ENCODE assay signal across 2 cellular contexts in genomic region chr1:85621430-85621829, GRCh38.
TF ChIP-seq lines count a peak whose summit lies in the region.

No MANE protein-coding gene starts in this region.

TF ChIP-seq in A549, 52 proteins besides CTCF, POLR2A, EP300 and RAD21 (continued from another document):
- TF ChIP-seq HMGXB4 (CRISPR knock-in tag; IDR thresholded peaks at IDR 0.05; ENCODE audit: borderline replicate concordance) (peak; percentile 21; the same call in 1 of the 2 replicates), FOSB (CRISPR knock-in tag; IDR thresholded peaks at IDR 0.05) (no peak), TP53 (CRISPR knock-in tag; IDR thresholded peaks at IDR 0.05) (no peak), NPAS2 (CRISPR knock-in tag; IDR thresholded peaks at IDR 0.05; ENCODE audit: borderline replicate concordance) (no peak), BHLHE40 (IDR thresholded peaks at IDR 0.05; ENCODE audit: low read depth, low read length) (no peak), ATOH8 (CRISPR knock-in tag; IDR thresholded peaks at IDR 0.05; ENCODE audit: low read depth) (no peak), ZFP36 (IDR thresholded peaks at IDR 0.05; ENCODE audit: borderline replicate concordance, partially characterized antibody) (no peak), HOXB5 (CRISPR knock-in tag; IDR thresholded peaks at IDR 0.05) (no peak), POLR2AphosphoS2 (conservative IDR thresholded peaks at IDR 0.05; ENCODE audit: low read length) (no peak), CBX2 (IDR thresholded peaks at IDR 0.05; ENCODE audit: borderline replicate concordance, low read depth) (no peak), PHF8 (IDR thresholded peaks at IDR 0.05; ENCODE audit: borderline replicate concordance, low read depth) (no peak), GATA3 (IDR thresholded peaks at IDR 0.05; ENCODE audit: borderline replicate concordance) (no peak)
TF ChIP-seq in A549: peak in this region for 3.

TF ChIP-seq in K562, 482 proteins besides CTCF, POLR2A, EP300 and RAD21 (continued from another document and continues in another):
- TF ChIP-seq GABPB2 (CRISPR knock-in tag; conservative IDR thresholded peaks at IDR 0.05) (no peak), ZNF41 (CRISPR knock-in tag; conservative IDR thresholded peaks at IDR 0.05) (no peak), CTBP1 (IDR thresholded peaks at IDR 0.05; ENCODE audit: borderline replicate concordance) (no peak), TRIM28 (IDR thresholded peaks at IDR 0.05) (peak; percentile 33; the same call in 1 of the 2 replicates), ZNF75A (CRISPR knock-in tag; IDR thresholded peaks at IDR 0.05) (no peak), SREBF2 (CRISPR knock-in tag; IDR thresholded peaks at IDR 0.05) (no peak), RFX1 (IDR thresholded peaks at IDR 0.05) (no peak), CHD7 (IDR thresholded peaks at IDR 0.05; ENCODE audit: low read depth, low read length) (no peak), SPI1 (IDR thresholded peaks at IDR 0.05; ENCODE audit: borderline replicate concordance, low read depth, low read length) (no peak), CBX3 (IDR thresholded peaks at IDR 0.05; ENCODE audit: borderline replicate concordance in 1 of 2, low read length in 2 of 2) (peak in 1 of 2 experiments; percentile 57; a peak in 1 of 3 replicates), ZFP30 (CRISPR knock-in tag; IDR thresholded peaks at IDR 0.05; ENCODE audit: borderline replicate concordance) (peak; percentile 64; the same call in 1 of the 2 replicates), GATAD2B (IDR thresholded peaks at IDR 0.05; ENCODE audit: borderline replicate concordance) (no peak), HMBOX1 (IDR thresholded peaks at IDR 0.05) (no peak), REST (CRISPR knock-in tag; IDR thresholded peaks at IDR 0.05; ENCODE audit: low read depth) (no peak), SMARCA5 (IDR thresholded peaks at IDR 0.05) (peak; percentile 62), ZNF583 (CRISPR knock-in tag; IDR thresholded peaks at IDR 0.05) (no peak), RBBP5 (IDR thresholded peaks at IDR 0.05; ENCODE audit: borderline replicate concordance, insufficient read depth, low read length, poor library complexity, severe bottlenecking) (no peak), ZBTB40 (IDR thresholded peaks at IDR 0.05) (no peak), ZBTB40 (CRISPR knock-in tag; IDR thresholded peaks at IDR 0.05) (no peak), ZNF175 (CRISPR knock-in tag; IDR thresholded peaks at IDR 0.05; ENCODE audit: low read depth) (no peak), TRIM24 (IDR thresholded peaks at IDR 0.05) (peak in 1 of 2 experiments; percentile 28; a peak in 1 of 4 replicates), CREB1 (IDR thresholded peaks at IDR 0.05) (no peak), CREB1 (CRISPR knock-in tag; IDR thresholded peaks at IDR 0.05) (no peak)
